ENCODE assay signal across 11 cellular contexts in genomic region chr18:48160622-48161021, GRCh38.
DNase-seq lines count a peak whose midpoint lies in the region; ATAC-seq and TF ChIP-seq lines count a peak whose summit lies in the region.
"Had no signal": no experiment of that assay in that cellular context is flagged by ENCODE, and none has a peak within 500 bp of the region (broad histone marks: within the 10 kb centered on the region; RNA-seq: fewer than 3 reads in every experiment).

No MANE protein-coding gene starts in this region.

- no peak overlapping the region for H3K4me3 ChIP-seq in CD4-positive, CD25-positive, alpha-beta regulatory T cell (ENCODE audit: low read depth, low read length)
- peak overlapping the region; percentile 78 for H3K4me3 ChIP-seq in SK-N-MC
- peak overlapping the region; percentile 66 for H3K4me3 ChIP-seq in fibroblast of pulmonary artery (replicated peaks; ENCODE audit: low read depth, low read length)
- no peak overlapping the region for H3K4me3 ChIP-seq in ovary

- no peaks in the 10 kb centered on the region for H3K9me3 ChIP-seq in CD4-positive, CD25-positive, alpha-beta regulatory T cell (ENCODE audit: control insufficient read depth in 2 of 2, low read length in 2 of 2)
- H3K9me3 ChIP-seq in SK-N-MC (ENCODE audit: low read depth, low read length) (no peaks in the 10 kb centered on the region), ovary (no peaks in the 10 kb centered on the region)

- POLR2A ChIA-PET in GM10248 (lab: Yijun Ruan, JAX), result no interaction called here

- peaks cover 10% of the 10 kb centered on the region for H3K4me1 ChIP-seq in CD4-positive, CD25-positive, alpha-beta regulatory T cell (ENCODE audit: control insufficient read depth, insufficient read depth, low read length, poor library complexity, severe bottlenecking)
- H3K4me1 ChIP-seq in ovary (ENCODE audit: insufficient read depth), result peaks cover 29% of the 10 kb centered on the region

- H3K27me3 Mint-ChIP-seq in CD4-positive, CD25-positive, alpha-beta regulatory T cell, result peaks cover 48% of the 10 kb centered on the region

- peaks cover 0 to 3% (median 0%) of the 10 kb centered on the region in 7 donors for H3K9me3 Mint-ChIP-seq in CD4-positive, CD25-positive, alpha-beta regulatory T cell

- TF ChIP-seq EP300 in ovary (IDR thresholded peaks at IDR 0.05), result no peak

- TF ChIP-seq POLR2A in ovary (IDR thresholded peaks at IDR 0.05), result no peak
- TF ChIP-seq POLR2A in erythroblast (IDR thresholded peaks at IDR 0.05; ENCODE audit: low read length), result no peak

- TF ChIP-seq CTCF in fibroblast of pulmonary artery (IDR thresholded peaks at IDR 0.05; ENCODE audit: low read length, missing control alignments) (no peak), ovary (IDR thresholded peaks at IDR 0.05) (no peak), GM10248 (IDR thresholded peaks at IDR 0.05; ENCODE audit: control extremely low read depth, extremely low read depth, low read depth, missing control alignments) (no peak)

- no peaks in the 10 kb centered on the region for H3K36me3 Mint-ChIP-seq in CD4-positive, CD25-positive, alpha-beta regulatory T cell

- ATAC-seq in CD4-positive, CD25-positive, alpha-beta regulatory T cell (ENCODE audit: low read depth in 2 of 2), result no peak

- no peak for DNase-seq in CD4-positive, CD25-positive, alpha-beta regulatory T cell
- DNase-seq in SK-N-MC (ENCODE audit: low read depth, low spot score), result no peak
- DNase-seq in fibroblast of pulmonary artery (ENCODE audit: low read depth), result no peak
- peak in 1 of 5 donors; percentile 16 for DNase-seq in ovary
- no peak for DNase-seq in erythroblast (lab: John Stamatoyannopoulos, UW)
- DNase-seq in GM10248 (ENCODE audit: extremely low spot score), result no peak
- no peak for DNase-seq in DMS53 (lab: John Stamatoyannopoulos, UW)
- DNase-seq in NCI-H2227 (lab: John Stamatoyannopoulos, UW; ENCODE audit: unreplicated experiment), result no peak
- DNase-seq: hippocampal formation; NCI-H187; stimulated activated CD4-positive, alpha-beta T cell treated with anti-CD3 and anti-CD28 coated beads, Interleukin-12 subunit alpha, Interleukin-12 subunit beta, amount 100 ng/mL, for 4 hours had no signal

- peak overlapping the region; percentile 74 for H3K9ac ChIP-seq in SK-N-MC (ENCODE audit: insufficient read length)

- H3K4me1 Mint-ChIP-seq in CD4-positive, CD25-positive, alpha-beta regulatory T cell, result peaks cover 0 to 14% (median 0%) of the 10 kb centered on the region in 4 donors

- WGBS in ovary, 3 donors, result 44 to 56% (median 46%) methylated on average over 4 of the region's 4 CpGs

- CTCF ChIA-PET in GM10248 (lab: Yijun Ruan, JAX), result no interaction called here

- no peak overlapping the region for H3K27ac ChIP-seq in CD4-positive, CD25-positive, alpha-beta regulatory T cell (ENCODE audit: insufficient read depth, low read length, poor library complexity, severe bottlenecking)
- H3K27ac ChIP-seq in SK-N-MC (peak overlapping the region; percentile 73; the same call in 1 of the 2 replicates), ovary (peak overlapping the region; percentile 73 to 92)

- no peaks in the 10 kb centered on the region for H3K36me3 ChIP-seq in CD4-positive, CD25-positive, alpha-beta regulatory T cell (ENCODE audit: control insufficient read depth, insufficient read depth, low read length)
- H3K36me3 ChIP-seq in SK-N-MC (ENCODE audit: insufficient read depth, low read length), result no peaks in the 10 kb centered on the region
- no peaks in the 10 kb centered on the region for H3K36me3 ChIP-seq in ovary

- peak overlapping the region in 3 of 4 donors; percentile 62 to 79 (median 70) for H3K4me3 Mint-ChIP-seq in CD4-positive, CD25-positive, alpha-beta regulatory T cell

- intact Hi-C loops in ovary (cut with DNase I), result loop anchor here in 1 of 4 donors (10.0 kb wide), 1 partner anchor 254 kb away; no protein-coding TSS in a partner anchor

- H3K27me3 ChIP-seq in CD4-positive, CD25-positive, alpha-beta regulatory T cell (ENCODE audit: control insufficient read depth, insufficient read depth, low read length), result peaks cover 10% of the 10 kb centered on the region
- H3K27me3 ChIP-seq in ovary, result no peaks in the 10 kb centered on the region

- H3K27ac Mint-ChIP-seq in CD4-positive, CD25-positive, alpha-beta regulatory T cell, result no peak overlapping the region

Comparison
In these comparisons a context has a peak if more than half of its experiments do, and no peak if none do; other contexts are left out.
1. H3K4me3 ChIP-seq: peak in SK-N-MC (single experiment) and fibroblast of pulmonary artery (single experiment); none in CD4-positive, CD25-positive, alpha-beta regulatory T cell (single experiment) and ovary (single experiment).